Comparison of ENCODE assay signal across 8 cellular contexts in genomic region chr9:32378993-32379729, GRCh38. TPM values are rescaled to one million over a fixed set of nuclear protein-coding genes. Genes with fewer than 3 reads are reported as not detected.
DNase-seq lines count a peak whose midpoint lies in the region; ATAC-seq and TF ChIP-seq lines count a peak whose summit lies in the region.

No MANE protein-coding gene starts in this region.

- H3K27me3 ChIP-seq in neural cell (ENCODE audit: insufficient read depth, low read depth, low read length), result peaks cover 32% of the 10 kb centered on the region

- no peaks in the 10 kb centered on the region for H3K79me2 ChIP-seq in neural cell (replicated peaks; ENCODE audit: insufficient read depth, low read length)

- peaks cover 14% of the 10 kb centered on the region for H3K4me1 Mint-ChIP-seq in activated CD8-positive, alpha-beta T cell treated with anti-CD3 and anti-CD28 coated beads, Interleukin-2, amount 10 ng/mL, durations not matched to agents 7 days and 5 days (ENCODE audit: low read depth)

- H3K36me3 ChIP-seq in neural cell (ENCODE audit: insufficient read depth, low read length), result no peaks in the 10 kb centered on the region

- H2AFZ ChIP-seq in neural cell (ENCODE audit: low read depth, low read length), result no peak overlapping the region

- no peak for TF ChIP-seq EP300 in neural cell (conservative IDR thresholded peaks at IDR 0.05; ENCODE audit: poor library complexity, severe bottlenecking)

- no peaks in the 10 kb centered on the region for H3K36me3 Mint-ChIP-seq in activated CD8-positive, alpha-beta T cell treated with anti-CD3 and anti-CD28 coated beads, Interleukin-2, amount 10 ng/mL, durations not matched to agents 7 days and 5 days (ENCODE audit: low read depth)

- DNase-seq in ELR (ENCODE audit: low read depth), result peak; percentile 88
- DNase-seq in NCI-H69 (lab: John Stamatoyannopoulos, UW), result peak; percentile 87
- DNase-seq in activated CD8-positive, alpha-beta T cell treated with anti-CD3 and anti-CD28 coated beads, Interleukin-2, amount 10 ng/mL, durations not matched to agents 7 days and 5 days, result peak; percentile 70
- peak; percentile 90 for DNase-seq in fibroblast of peridontal ligament (ENCODE audit: extremely low read depth)
- DNase-seq in posterior vena cava (ENCODE audit: low spot score), result no peak

- CTCF ChIA-PET in activated CD8-positive, alpha-beta T cell treated with anti-CD3 and anti-CD28 coated beads, Interleukin-2, amount 10 ng/mL, durations not matched to agents 7 days and 5 days (lab: Charles Lee), result interaction anchor here (0.6 to 7.4 kb wide), 65 partner anchors 8 to 847 kb away, joined by 3 to 608 read pairs (median 5); partner anchors contain the start of genes NDUFB6, RIGI, SMIM27 and SMU1

- no peak overlapping the region for H3K9ac ChIP-seq in neural cell (ENCODE audit: low read length)

- ATAC-seq in GM19467 (IDR thresholded peaks at IDR 0.05; ENCODE audit: unreplicated experiment), result peak; percentile 76
- peak; percentile 79 for ATAC-seq in HG03520 (IDR thresholded peaks at IDR 0.05; ENCODE audit: unreplicated experiment)
- peak; percentile 76 for ATAC-seq in activated CD8-positive, alpha-beta T cell treated with anti-CD3 and anti-CD28 coated beads, Interleukin-2, amount 10 ng/mL, durations not matched to agents 7 days and 5 days

- no peaks in the 10 kb centered on the region for H4K20me1 ChIP-seq in neural cell (ENCODE audit: insufficient read depth)

- H3K4me3 ChIP-seq in neural cell (ENCODE audit: low read length), result no peak overlapping the region

- no peaks in the 10 kb centered on the region for H3K9me2 ChIP-seq in neural cell (ENCODE audit: insufficient read depth, low read length)

- peaks cover 34% of the 10 kb centered on the region for H3K27me3 Mint-ChIP-seq in activated CD8-positive, alpha-beta T cell treated with anti-CD3 and anti-CD28 coated beads, Interleukin-2, amount 10 ng/mL, durations not matched to agents 7 days and 5 days (ENCODE audit: low read depth)

- POLR2A ChIA-PET in activated CD8-positive, alpha-beta T cell treated with anti-CD3 and anti-CD28 coated beads, Interleukin-2, amount 10 ng/mL, durations not matched to agents 7 days and 5 days (lab: Charles Lee), result interaction anchor here (0.8 to 1.3 kb wide), 5 partner anchors 146 to 203 kb away, joined by 3 to 6 read pairs (median 3); partner anchors contain the start of gene NDUFB6

- TF ChIP-seq CTCF in neural cell (IDR thresholded peaks at IDR 0.05; ENCODE audit: poor library complexity, severe bottlenecking), result peak; percentile 87

- TF ChIP-seq RAD21 in neural cell (conservative IDR thresholded peaks at IDR 0.05), result peak; percentile 89

- no peak overlapping the region for H3K27ac ChIP-seq in neural cell (ENCODE audit: low read length)

- no peak overlapping the region for H3K4me3 Mint-ChIP-seq in activated CD8-positive, alpha-beta T cell treated with anti-CD3 and anti-CD28 coated beads, Interleukin-2, amount 10 ng/mL, durations not matched to agents 7 days and 5 days

- no peaks in the 10 kb centered on the region for H3K9me3 Mint-ChIP-seq in activated CD8-positive, alpha-beta T cell treated with anti-CD3 and anti-CD28 coated beads, Interleukin-2, amount 10 ng/mL, durations not matched to agents 7 days and 5 days (ENCODE audit: insufficient read depth)

- no peaks in the 10 kb centered on the region for H3F3A ChIP-seq in neural cell (ENCODE audit: insufficient read depth, low read length, poor library complexity, severe bottlenecking)

- no peak overlapping the region for H3K27ac Mint-ChIP-seq in activated CD8-positive, alpha-beta T cell treated with anti-CD3 and anti-CD28 coated beads, Interleukin-2, amount 10 ng/mL, durations not matched to agents 7 days and 5 days

- H3K4me2 ChIP-seq in neural cell (ENCODE audit: low read length), result peak overlapping the region; percentile 17

- H3K9me3 ChIP-seq in neural cell (ENCODE audit: low read length), result no peaks in the 10 kb centered on the region

- intact Hi-C loops in posterior vena cava (cut with DNase I), result loop anchor here (2.0 kb wide), 1 partner anchor 200 kb away; no protein-coding TSS in a partner anchor

TF ChIP-seq in neural cell, 6 proteins besides CTCF, POLR2A, EP300 and RAD21:
- TF ChIP-seq SMC3 (conservative IDR thresholded peaks at IDR 0.05; ENCODE audit: poor library complexity) (peak; percentile 73), REST (IDR thresholded peaks at IDR 0.05; ENCODE audit: borderline replicate concordance) (no peak), EZH2 (IDR thresholded peaks at IDR 0.05; ENCODE audit: borderline replicate concordance, insufficient read depth, low read length, poor library complexity, severe bottlenecking) (no peak)

RNA-seq across cellular contexts. Expression of gene ACO1, which starts 5.3 kb away (rescaled TPM):
- 1 to 10 TPM; 8.6 to 8.8 TPM for total RNA-seq in activated CD8-positive, alpha-beta T cell treated with anti-CD3 and anti-CD28 coated beads, Interleukin-2, amount 10 ng/mL, durations not matched to agents 7 days and 5 days
- 16.5 and 17.9 TPM in 2 replicates for polyA plus RNA-seq in neural cell
- polyA minus RNA-seq in neural cell, result 22.4 and 23.8 TPM in 2 replicates
- total RNA-seq in posterior vena cava, result 10 to 100 TPM; 32.7 to 35.7 TPM
